ENCODE assay signal across 20 cellular contexts in genomic region chr15:78763111-78763795, GRCh38. TPM values are rescaled to one million over a fixed set of nuclear protein-coding genes. Genes with fewer than 3 reads are reported as not detected.
A peak's percentile ranks its signal among the peaks of the same experiment; 100 is the strongest.
DNase-seq lines count a peak whose midpoint lies in the region; ATAC-seq, FAIRE-seq and TF ChIP-seq lines count a peak whose summit lies in the region.
"Had no signal": no experiment of that assay in that cellular context is flagged by ENCODE, and none has a peak within 500 bp of the region (broad histone marks: within the 10 kb centered on the region; RNA-seq: fewer than 3 reads in every experiment).

No MANE protein-coding gene starts in this region.

- H3K27ac Mint-ChIP-seq in activated CD4-positive, alpha-beta T cell treated with anti-CD3 and anti-CD28 coated beads for 36 hours, result peak overlapping the region; percentile 65
- H3K27ac Mint-ChIP-seq in CD8-positive, alpha-beta T cell, result no peak overlapping the region

- ATAC-seq in activated CD4-positive, alpha-beta T cell treated with anti-CD3 and anti-CD28 coated beads for 36 hours, result no peak
- no peak for ATAC-seq in CD8-positive, alpha-beta T cell
- ATAC-seq: A549; naive thymus-derived CD8-positive, alpha-beta T cell had no signal

- no peak overlapping the region for H3K14ac ChIP-seq in H1 (ENCODE audit: insufficient read length)

- TF ChIP-seq CTCF in CD8-positive, alpha-beta T cell (IDR thresholded peaks at IDR 0.05), result no peak
- TF ChIP-seq CTCF in H1 (IDR thresholded peaks at IDR 0.05; ENCODE audit: control extremely low read depth in 1 of 3, insufficient read depth in 1 of 3, low read depth in 1 of 3, low read length in 3 of 3) (no peak), ovary (IDR thresholded peaks at IDR 0.05) (no peak)

- POLR2A ChIA-PET in activated CD4-positive, alpha-beta T cell treated with anti-CD3 and anti-CD28 coated beads for 36 hours (lab: Charles Lee), result no interaction called here
- POLR2A ChIA-PET in CD8-positive, alpha-beta T cell (lab: Charles Lee), result no interaction called here
- POLR2A ChIA-PET in H1 (lab: Charles Lee; ENCODE audit: partially characterized antibody), result no interaction called here

- no peak overlapping the region for H2BK120ac ChIP-seq in H1 (replicated peaks; ENCODE audit: low read depth, low read length)

- H3K9me3 Mint-ChIP-seq in activated CD4-positive, alpha-beta T cell treated with anti-CD3 and anti-CD28 coated beads for 36 hours (ENCODE audit: low read depth), result no peaks in the 10 kb centered on the region
- H3K9me3 Mint-ChIP-seq in CD8-positive, alpha-beta T cell, result no peaks in the 10 kb centered on the region
- H3K9me3 Mint-ChIP-seq: CD8-positive, alpha-beta memory T cell; naive thymus-derived CD8-positive, alpha-beta T cell had no signal

- intact Hi-C loops in activated CD4-positive, alpha-beta T cell treated with anti-CD3 and anti-CD28 coated beads for 36 hours (cut with DNase I, micrococcal nuclease), result loop anchor here in 1 of 2 experiments (5.0 kb wide), 1 partner anchor 326 kb away; the partner anchor contains the start of gene IREB2
- intact Hi-C loops in CD8-positive, alpha-beta T cell (cut with DNase I, micrococcal nuclease), result loop anchor here in 1 of 2 experiments (5.0 kb wide), 2 partner anchors 109 to 326 kb away; partner anchors contain the start of genes IREB2 and MORF4L1
- intact Hi-C loops in ovary (cut with DNase I), result loop anchor here in 1 of 4 donors (5.0 kb wide), 1 partner anchor 49 kb away; the partner anchor contains the start of gene ADAMTS7

- TF ChIP-seq EP300 in H1 (IDR thresholded peaks at IDR 0.05; ENCODE audit: borderline replicate concordance in 1 of 2, low read depth in 2 of 2, low read length in 2 of 2) (no peak), ovary (IDR thresholded peaks at IDR 0.05) (no peak)

- no peak overlapping the region for H2BK20ac ChIP-seq in H1 (ENCODE audit: low read length)

- H3K36me3 ChIP-seq in CD8-positive, alpha-beta T cell (ENCODE audit: insufficient read depth, low read length), result no peaks in the 10 kb centered on the region
- H3K36me3 ChIP-seq in H1 (ENCODE audit: control insufficient read depth in 2 of 4, insufficient read depth in 4 of 4, low read length in 3 of 4), result peaks cover 0 to 4% (median 0%) of the 10 kb centered on the region in 4 experiments; a peak in 1 of 8 replicates
- H3K36me3 ChIP-seq in ovary, result no peaks in the 10 kb centered on the region
- H3K36me3 ChIP-seq: breast epithelium, tibial artery had no signal

- peaks cover 18% of the 10 kb centered on the region for H3K4me1 Mint-ChIP-seq in activated CD4-positive, alpha-beta T cell treated with anti-CD3 and anti-CD28 coated beads for 36 hours
- peaks cover 22% of the 10 kb centered on the region for H3K4me1 Mint-ChIP-seq in CD8-positive, alpha-beta T cell (ENCODE audit: low read depth)

- H2BK15ac ChIP-seq in H1 (ENCODE audit: low read length), result no peak overlapping the region

- no peaks in the 10 kb centered on the region for H3K23me2 ChIP-seq in H1 (ENCODE audit: low read depth, low read length)

- CTCF ChIA-PET in activated CD4-positive, alpha-beta T cell treated with anti-CD3 and anti-CD28 coated beads for 36 hours (lab: Charles Lee), result interaction anchor here (0.7 kb wide), 1 partner anchor 99 kb away, joined by 4 read pairs; no protein-coding TSS in a partner anchor
- CTCF ChIA-PET in CD8-positive, alpha-beta T cell (lab: Charles Lee), result interaction anchor here (1.5 kb wide), 1 partner anchor 12 kb away, joined by 3 read pairs; no protein-coding TSS in a partner anchor
- CTCF ChIA-PET in H1 (lab: Charles Lee; ENCODE audit: partially characterized antibody), result interaction anchor here (0.6 to 13.9 kb wide), 3 partner anchors 12 to 98 kb away, joined by 3 to 82 read pairs (median 3); partner anchors contain the start of gene ADAMTS7

- no peak for TF ChIP-seq RAD21 in H1 (IDR thresholded peaks at IDR 0.05 in 1 of 2, conservative IDR thresholded peaks at IDR 0.05 in 1 of 2; ENCODE audit: low read depth in 2 of 2, low read length in 2 of 2)

- peaks cover 0 to 2% of the 10 kb centered on the region in 2 experiments for H4K20me1 ChIP-seq in H1 (replicated peaks in 1 of 2; ENCODE audit: control insufficient read depth in 1 of 2, insufficient read depth in 2 of 2, low read length in 2 of 2)

- no peak overlapping the region for H2AFZ ChIP-seq in H1 (ENCODE audit: low read length)
- H2AFZ ChIP-seq: hepatocyte had no signal

- H3K18ac ChIP-seq in H1 (ENCODE audit: extremely low read depth, low read length), result no peak overlapping the region; the same call in 1 of the 2 replicates

- H4K91ac ChIP-seq in H1 (replicated peaks; ENCODE audit: insufficient read length, low read length), result no peak overlapping the region

- no peak overlapping the region for H2BK12ac ChIP-seq in H1 (ENCODE audit: low read depth, low read length)

- no peak overlapping the region for H3K23ac ChIP-seq in H1 (ENCODE audit: insufficient read length)

- H3K4me3 ChIP-seq in CD8-positive, alpha-beta T cell (ENCODE audit: low read depth, low read length), result no peak overlapping the region
- H3K4me3 ChIP-seq in H1 (ENCODE audit: extremely low read depth in 1 of 4, insufficient read depth in 2 of 4, low read depth in 3 of 4, low read length in 4 of 4) (no peak overlapping the region), ovary (no peak overlapping the region)
- H3K4me3 ChIP-seq: A549, breast epithelium, hepatocyte, tibial artery had no signal

- H3K9me3 ChIP-seq in CD8-positive, alpha-beta T cell (ENCODE audit: low read length), result no peaks in the 10 kb centered on the region
- no peaks in the 10 kb centered on the region for H3K9me3 ChIP-seq in H1 (ENCODE audit: insufficient read depth in 2 of 2, low read depth in 1 of 2, low read length in 1 of 2)
- H3K9me3 ChIP-seq in ovary, result no peaks in the 10 kb centered on the region
- H3K9me3 ChIP-seq: A549, breast epithelium, tibial artery had no signal

- H3K9ac ChIP-seq in H1 (replicated peaks in 1 of 4; ENCODE audit: extremely low read depth in 1 of 4, low read depth in 3 of 4, low read length in 3 of 4), result no peak overlapping the region

- no peaks in the 10 kb centered on the region for H3K79me1 ChIP-seq in H1 (ENCODE audit: low read depth, low read length)

- no peaks in the 10 kb centered on the region for H3K36me3 Mint-ChIP-seq in activated CD4-positive, alpha-beta T cell treated with anti-CD3 and anti-CD28 coated beads for 36 hours (ENCODE audit: low read depth)
- no peaks in the 10 kb centered on the region for H3K36me3 Mint-ChIP-seq in CD8-positive, alpha-beta T cell
- H3K36me3 Mint-ChIP-seq: CD8-positive, alpha-beta memory T cell; naive thymus-derived CD8-positive, alpha-beta T cell had no signal

- TF ChIP-seq POLR2A in H1 (IDR thresholded peaks at IDR 0.05; ENCODE audit: control extremely low read depth in 1 of 2, low read depth in 2 of 2, low read length in 2 of 2), result no peak
- no peak for TF ChIP-seq POLR2A in ovary (IDR thresholded peaks at IDR 0.05)

- H3K4me2 ChIP-seq in H1 (ENCODE audit: insufficient read depth in 1 of 2, low read depth in 2 of 2, low read length in 2 of 2), result no peak overlapping the region
- H3K4me2 ChIP-seq: A549, hepatocyte had no signal

- H2AK5ac ChIP-seq in H1 (ENCODE audit: low read depth, low read length), result no peak overlapping the region

- H2BK5ac ChIP-seq in H1 (ENCODE audit: low read depth, low read length), result 0 out of 2 replicates have a peak overlapping the region, but pooled peaks have one; percentile 24

- no peak overlapping the region for H3K56ac ChIP-seq in H1 (replicated peaks; ENCODE audit: insufficient read length, low read depth, low read length)

- no peak overlapping the region for H3K4ac ChIP-seq in H1 (replicated peaks; ENCODE audit: insufficient read length, low read depth, low read length)

- FAIRE-seq in H1 (lab: Jason Lieb, UNC), result no peak
- FAIRE-seq: A549 had no signal

- H3K27me3 ChIP-seq in CD8-positive, alpha-beta T cell (ENCODE audit: insufficient read depth, low read length), result no peaks in the 10 kb centered on the region
- no peaks in the 10 kb centered on the region for H3K27me3 ChIP-seq in H1 (replicated peaks in 1 of 4; ENCODE audit: control insufficient read depth in 3 of 4, extremely low read depth in 1 of 4, insufficient read depth in 3 of 4, low read length in 3 of 4)
- H3K27me3 ChIP-seq in ovary, result no peaks in the 10 kb centered on the region
- H3K27me3 ChIP-seq: breast epithelium, hepatocyte, tibial artery had no signal

- no peaks in the 10 kb centered on the region for H3K27me3 Mint-ChIP-seq in activated CD4-positive, alpha-beta T cell treated with anti-CD3 and anti-CD28 coated beads for 36 hours
- H3K27me3 Mint-ChIP-seq in CD8-positive, alpha-beta T cell (ENCODE audit: low read depth), result no peaks in the 10 kb centered on the region
- H3K27me3 Mint-ChIP-seq: naive thymus-derived CD8-positive, alpha-beta T cell had no signal

- DNase-seq in activated CD4-positive, alpha-beta T cell treated with anti-CD3 and anti-CD28 coated beads for 36 hours, result no peak
- no peak for DNase-seq in activated CD4-positive, alpha-beta T cell treated with anti-CD3 and anti-CD28 coated beads, Interleukin-2, amount 50 U/mL, for 48 hours
- DNase-seq in CD8-positive, alpha-beta T cell, result no peak
- peak in 1 of 2 experiments; percentile 44 for DNase-seq in H1 (ENCODE audit: low read depth in 1 of 2, low spot score in 2 of 2)
- DNase-seq in ovary, result peak in 3 of 5 donors; percentile 19 to 34 (median 29)
- DNase-seq in NCI-H82 (lab: John Stamatoyannopoulos, UW), result no peak
- DNase-seq in GM19240 (ENCODE audit: insufficient read length, low spot score), result no peak
- no peak for DNase-seq in SHP77 (lab: John Stamatoyannopoulos, UW)
- DNase-seq: CD8-positive, alpha-beta memory T cell; Kasumi-1; NCI-H1417 treated with DMSO at 0.1 percent for 48 hours; NCI-H226; NK-92 treated with Interleukin-12 subunit alpha and Interleukin-12 subunit beta, amount 100 ng/mL, for 24 hours; stimulated activated CD8-positive, alpha-beta memory T cell treated with anti-CD3 and anti-CD28 coated beads, Interleukin-4, amount 100 ng/mL, for 48 hours; T-helper 9 cell had no signal

- no peak overlapping the region for H3K4me3 Mint-ChIP-seq in activated CD4-positive, alpha-beta T cell treated with anti-CD3 and anti-CD28 coated beads for 36 hours
- H3K4me3 Mint-ChIP-seq in CD8-positive, alpha-beta T cell, result peak overlapping the region; percentile 15
- H3K4me3 Mint-ChIP-seq: CD8-positive, alpha-beta memory T cell had no signal

- H3K27ac ChIP-seq in CD8-positive, alpha-beta T cell (ENCODE audit: low read depth, low read length), result no peak overlapping the region
- H3K27ac ChIP-seq in H1 (ENCODE audit: low read depth, low read length) (no peak overlapping the region), ovary (no peak overlapping the region)
- H3K27ac ChIP-seq: breast epithelium, hepatocyte, tibial artery had no signal

- peaks cover 20% of the 10 kb centered on the region for H3K4me1 ChIP-seq in CD8-positive, alpha-beta T cell (ENCODE audit: insufficient read depth, low read length)
- H3K4me1 ChIP-seq in H1 (replicated peaks in 1 of 4; ENCODE audit: control insufficient read depth in 3 of 4, insufficient read depth in 4 of 4, low read length in 3 of 4) (peaks cover 0 to 6% (median 2%) of the 10 kb centered on the region in 4 experiments; a peak in 6 of 7 replicates), ovary (ENCODE audit: insufficient read depth) (peaks cover 19% of the 10 kb centered on the region)
- H3K4me1 ChIP-seq: A549, breast epithelium had no signal

- no peak overlapping the region for H4K5ac ChIP-seq in H1 (ENCODE audit: insufficient read length, low read depth, low read length)

- H3K79me2 ChIP-seq in H1 (ENCODE audit: control insufficient read depth in 1 of 2, insufficient read depth in 2 of 2, low read length in 2 of 2), result no peaks in the 10 kb centered on the region
- H3K79me2 ChIP-seq: hepatocyte had no signal

- no peak overlapping the region for H4K8ac ChIP-seq in H1 (ENCODE audit: extremely low read depth, insufficient read depth, low read length)

- WGBS in H1 (ENCODE audit: extremely low coverage in 1 of 2, insufficient coverage in 1 of 2, insufficient read length in 1 of 2, insufficient replicate concordance in 2 of 2, low coverage in 1 of 2, low lambda C conversion rate in 2 of 2, missing lambda C conversion rate in 1 of 2), 2 experiments, result 90% methylated on average over 19 of the region's 23 CpGs; no CpG with 5 or more reads in 1 of the 2 experiments
- 92 to 94% (median 94%) methylated on average over 16 to 23 of the region's 23 CpGs for WGBS in ovary, 3 donors

RNA-seq across cellular contexts. Expression of gene ADAMTS7, which starts 48.0 kb away (rescaled TPM):
- total RNA-seq in activated CD4-positive, alpha-beta T cell treated with anti-CD3 and anti-CD28 coated beads for 36 hours, result under 1 TPM; 0.09 to 0.23 TPM
- not detected for total RNA-seq in CD8-positive, alpha-beta T cell
- 43.1 and 45.2 TPM in 2 replicates for total RNA-seq in H1 (2021; fragmentation: NEBNext Ultra II Directional; extraction: Animal tissue kit (Norgen Biotek cat#: 25700))
- polyA plus RNA-seq in H1 (2011; rRNA removed) (27.9 and 54.6 TPM in 2 replicates), ovary (1 to 10 TPM; 2.1 to 7.6 TPM)
- polyA plus RNA-seq in H1 (2011; cell fraction: cytosol; rRNA removed), result 30.9 TPM
- 185 TPM for polyA plus RNA-seq in H1 (2011; cell fraction: nucleus; rRNA removed)
- polyA plus RNA-seq in H1 (2012, experiment 1 of 2), result 23.0 to 41.5 TPM (median 38.0 TPM) in 4 replicates
- polyA plus RNA-seq in H1 (2012, experiment 2 of 2), result 23.5 TPM
- 43.7 TPM for polyA plus RNA-seq in H1 (2013, experiment 1 of 2)
- 36.1 TPM for polyA plus RNA-seq in H1 (2013, experiment 2 of 2)
- 22.3 and 28.5 TPM in 2 replicates for polyA minus RNA-seq in H1 (2011; rRNA and poly(A)+ RNA removed)
- 29.9 TPM for polyA minus RNA-seq in H1 (2011; cell fraction: cytosol; rRNA and poly(A)+ RNA removed)
- 54.6 TPM for polyA minus RNA-seq in H1 (2011; cell fraction: nucleus; rRNA and poly(A)+ RNA removed)
- 10 to 100 TPM in 3 of 7 donors, 1 to 10 TPM in 4; 3.5 to 16.5 (median 8.8) TPM for total RNA-seq in ovary
- polyA plus RNA-seq: CD8-positive, alpha-beta memory T cell; naive thymus-derived CD8-positive, alpha-beta T cell had no signal

Comparison
In these comparisons a context has a peak if more than half of its experiments do, and no peak if none do; other contexts are left out.
1. DNase-seq: peak in ovary (3 of 5); none in activated CD4-positive, alpha-beta T cell treated with anti-CD3 and anti-CD28 coated beads for 36 hours (single experiment), activated CD4-positive, alpha-beta T cell treated with anti-CD3 and anti-CD28 coated beads, Interleukin-2, amount 50 U/mL, for 48 hours (0 of 2), CD8-positive, alpha-beta T cell (0 of 7), NCI-H82 (single experiment), GM19240 (single experiment) and SHP77 (0 of 2).